ENCODE assay signal across 1 cellular context in the genomic region with DNA sequence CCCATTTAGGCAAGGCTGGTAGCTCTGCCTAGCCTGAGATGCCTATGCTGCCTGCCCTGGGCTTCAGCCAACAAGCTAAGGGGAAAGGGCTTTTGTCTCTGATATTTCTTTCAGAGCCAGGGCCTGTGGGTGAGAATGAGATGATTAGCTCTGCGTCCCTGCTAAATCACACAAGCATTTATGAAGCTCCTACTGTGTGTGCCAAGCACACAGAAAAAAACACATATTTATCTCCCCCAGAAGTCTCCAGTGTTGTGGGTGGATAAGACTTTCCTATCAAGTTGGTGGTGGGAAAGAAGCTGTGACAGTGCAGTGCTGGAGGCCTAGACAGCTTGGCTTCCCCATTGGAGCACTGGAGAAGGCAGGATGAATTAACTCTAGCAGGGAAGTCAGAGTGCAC.
A peak's percentile ranks its signal among the peaks of the same experiment; 100 is the strongest.
TF ChIP-seq lines count a peak whose summit lies in the region.

No MANE protein-coding gene starts in this region.

TF ChIP-seq in HepG2, 621 proteins besides CTCF, POLR2A, EP300 and RAD21:
- TF ChIP-seq RBM22 (optimal IDR thresholded peaks at IDR 0.05; ENCODE audit: low read length) = peak; percentile 49
- no peak for TF ChIP-seq ZSCAN30 (CRISPR knock-in tag; IDR thresholded peaks at IDR 0.05)
- no peak for TF ChIP-seq BCL6 (CRISPR knock-in tag; IDR thresholded peaks at IDR 0.05)
- TF ChIP-seq PHB2 (IDR thresholded peaks at IDR 0.05; ENCODE audit: partially characterized antibody) = no peak
- peak; percentile 16; the same call in 1 of the 2 replicates for TF ChIP-seq POLR2G (IDR thresholded peaks at IDR 0.05; ENCODE audit: low read depth, low read length)
- TF ChIP-seq NFKB2 (CRISPR knock-in tag; IDR thresholded peaks at IDR 0.05; ENCODE audit: borderline replicate concordance) = no peak
TF ChIP-seq in HepG2: peak in this region for 2.
